Comparison of ENCODE assay signal across 8 cellular contexts in genomic region chr3:100333970-100334339, GRCh38. TPM values are rescaled to one million over a fixed set of nuclear protein-coding genes. Genes with fewer than 3 reads are reported as not detected.
DNase-seq lines count a peak whose midpoint lies in the region; ATAC-seq and TF ChIP-seq lines count a peak whose summit lies in the region.

No MANE protein-coding gene starts in this region.

- H3K4me1 Mint-ChIP-seq in T-helper 2 cell treated with Interferon-gamma antibody and Interleukin-4, amounts not matched to agents 5 μg/mL and 100 μg/mL, for 36 hours (ENCODE audit: low read depth): peaks cover 21% of the 10 kb centered on the region

- H3K4me1 ChIP-seq in ascending aorta (peaks cover 0 to 5% of the 10 kb centered on the region in 2 donors), left lung (peaks cover 0 to 20% of the 10 kb centered on the region in 2 donors)

- TF ChIP-seq CTCF in ascending aorta (IDR thresholded peaks at IDR 0.05) (no peak), left lung (IDR thresholded peaks at IDR 0.05) (no peak)

- H3K9me3 ChIP-seq in ascending aorta (no peaks in the 10 kb centered on the region), left lung (no peaks in the 10 kb centered on the region)

- H3K36me3 ChIP-seq in ascending aorta (no peaks in the 10 kb centered on the region), left lung (peaks cover 0 to 1% of the 10 kb centered on the region in 2 donors)

- peak overlapping the region; percentile 60 for H3K27ac Mint-ChIP-seq in T-helper 2 cell treated with Interferon-gamma antibody and Interleukin-4, amounts not matched to agents 5 μg/mL and 100 μg/mL, for 36 hours

- H3K36me3 Mint-ChIP-seq in T-helper 2 cell treated with Interferon-gamma antibody and Interleukin-4, amounts not matched to agents 5 μg/mL and 100 μg/mL, for 36 hours (ENCODE audit: low read depth): no peaks in the 10 kb centered on the region

- DNase-seq in T-helper 2 cell treated with Interferon-gamma antibody and Interleukin-4, amounts not matched to agents 5 μg/mL and 100 μg/mL, for 36 hours (ENCODE audit: low spot score): no peak
- no peak for DNase-seq in T-helper 2 cell
- DNase-seq in ascending aorta (ENCODE audit: low spot score in 2 of 2): no peak
- no peak for DNase-seq in left lung
- DNase-seq in NCI-H146 treated with DMSO at 0.1 percent for 48 hours (lab: John Stamatoyannopoulos, UW; ENCODE audit: unreplicated experiment): no peak
- DNase-seq in SW 1271 (lab: John Stamatoyannopoulos, UW): no peak

- no peak for ATAC-seq in left lung
- no peak for ATAC-seq in GM18909 (IDR thresholded peaks at IDR 0.05; ENCODE audit: poor library complexity, unreplicated experiment)

- peak overlapping the region; percentile 69 to 77 for H3K4me3 ChIP-seq in ascending aorta
- peak overlapping the region; percentile 48 to 66 for H3K4me3 ChIP-seq in left lung

- no peaks in the 10 kb centered on the region for H3K27me3 Mint-ChIP-seq in T-helper 2 cell treated with Interferon-gamma antibody and Interleukin-4, amounts not matched to agents 5 μg/mL and 100 μg/mL, for 36 hours (ENCODE audit: low read depth)

- intact Hi-C loops in ascending aorta (cut with DNase I): no loop called here
- intact Hi-C loops in left lung (cut with DNase I): no loop called here

- no peaks in the 10 kb centered on the region for H3K27me3 ChIP-seq in ascending aorta
- no peaks in the 10 kb centered on the region for H3K27me3 ChIP-seq in left lung

- H3K9me3 Mint-ChIP-seq in T-helper 2 cell treated with Interferon-gamma antibody and Interleukin-4, amounts not matched to agents 5 μg/mL and 100 μg/mL, for 36 hours: no peaks in the 10 kb centered on the region

- H3K27ac ChIP-seq in ascending aorta (peak overlapping the region; percentile 77 to 78), left lung (peak overlapping the region in 1 of 2 donors; percentile 80), temporal lobe (ENCODE audit: low read depth, low read length) (peak overlapping the region; percentile 22)

- peak overlapping the region; percentile 81 for H3K4me3 Mint-ChIP-seq in T-helper 2 cell treated with Interferon-gamma antibody and Interleukin-4, amounts not matched to agents 5 μg/mL and 100 μg/mL, for 36 hours

RNA-seq across cellular contexts. Expression of gene NIT2, which starts 0.6 kb away (rescaled TPM):
- total RNA-seq in ascending aorta (5.3 TPM), left lung (10 to 100 TPM; 30.8 to 40.8 TPM), temporal lobe (10.1 TPM)
